In genomic region chr11:33195391-33196190, GRCh38 we compare ENCODE assay signal across 13 cellular contexts. TPM values are rescaled to one million over a fixed set of nuclear protein-coding genes. Genes with fewer than 3 reads are reported as not detected.
DNase-seq lines count a peak whose midpoint lies in the region; ATAC-seq and TF ChIP-seq lines count a peak whose summit lies in the region.
"Had no signal": no experiment of that assay in that cellular context is flagged by ENCODE, and none has a peak within 500 bp of the region (broad histone marks: within the 10 kb centered on the region; RNA-seq: fewer than 3 reads in every experiment).

No MANE protein-coding gene starts in this region.

- ATAC-seq in HG03095 (IDR thresholded peaks at IDR 0.05; ENCODE audit: unreplicated experiment): no peak
- ATAC-seq in natural killer cell: no peak
- ATAC-seq: CD8-positive, alpha-beta T cell; Panc1; stimulated activated memory B cell treated with anti-CD40 and anti-IgM and Interleukin-4, amounts not matched to agents 10 μg/mL and 1 μg/mL and 100 μg/mL, for 72 hours had no signal

- H3K36me3 Mint-ChIP-seq in natural killer cell: no peaks in the 10 kb centered on the region
- H3K36me3 Mint-ChIP-seq: CD8-positive, alpha-beta T cell; stimulated activated memory B cell treated with anti-CD40 and anti-IgM and Interleukin-4, amounts not matched to agents 10 μg/mL and 1 μg/mL and 100 μg/mL, for 72 hours had no signal

- H3K4me1 ChIP-seq in neuron (ENCODE audit: insufficient read depth, low read length): peaks cover 12% of the 10 kb centered on the region

- no peaks in the 10 kb centered on the region for H3K9me3 ChIP-seq in neuron (ENCODE audit: low read length)

- no peak overlapping the region for H3K4me3 Mint-ChIP-seq in natural killer cell
- H3K4me3 Mint-ChIP-seq: CD8-positive, alpha-beta T cell; stimulated activated memory B cell treated with anti-CD40 and anti-IgM and Interleukin-4, amounts not matched to agents 10 μg/mL and 1 μg/mL and 100 μg/mL, for 72 hours had no signal

- no peaks in the 10 kb centered on the region for H3K9me3 Mint-ChIP-seq in natural killer cell
- H3K9me3 Mint-ChIP-seq: CD8-positive, alpha-beta T cell; stimulated activated memory B cell treated with anti-CD40 and anti-IgM and Interleukin-4, amounts not matched to agents 10 μg/mL and 1 μg/mL and 100 μg/mL, for 72 hours had no signal

- peak overlapping the region; percentile 77 for H2AFZ ChIP-seq in neuron (ENCODE audit: low read depth, low read length)

- TF ChIP-seq CTCF in HL-60 (IDR thresholded peaks at IDR 0.05; ENCODE audit: insufficient read depth, low read length) (no peak), epithelial cell of esophagus (IDR thresholded peaks at IDR 0.05; ENCODE audit: insufficient read depth, low read depth, low read length, missing control alignments) (no peak), natural killer cell (IDR thresholded peaks at IDR 0.05) (no peak)

- H3K4me1 Mint-ChIP-seq in natural killer cell: no peaks in the 10 kb centered on the region
- H3K4me1 Mint-ChIP-seq: stimulated activated memory B cell treated with anti-CD40 and anti-IgM and Interleukin-4, amounts not matched to agents 10 μg/mL and 1 μg/mL and 100 μg/mL, for 72 hours had no signal

- intact Hi-C loops in natural killer cell (cut with micrococcal nuclease): no loop called here

- DNase-seq in HL-60 (ENCODE audit: low read depth in 1 of 2, low spot score in 1 of 2) (peak; percentile 58 to 63), NCI-H345 (lab: John Stamatoyannopoulos, UW) (peak; percentile 72), epithelial cell of esophagus (ENCODE audit: low read depth) (peak; percentile 55), natural killer cell (no peak), NCI-H187 treated with DMSO at 0.1 percent for 48 hours (lab: John Stamatoyannopoulos, UW) (no peak)
- no peak for DNase-seq in stimulated activated CD4-positive, alpha-beta T cell treated with anti-CD3 and anti-CD28 coated beads, Interleukin-12 subunit alpha, Interleukin-12 subunit beta, amount 100 ng/mL, for 4 hours
- DNase-seq: aorta; CD8-positive, alpha-beta T cell; NCI-H1105 treated with DMSO at 0.1 percent for 48 hours had no signal

- H3K27me3 ChIP-seq in HL-60 (ENCODE audit: insufficient read depth, poor library complexity, severe bottlenecking) (no peaks in the 10 kb centered on the region), neuron (ENCODE audit: insufficient read depth, low read length) (no peaks in the 10 kb centered on the region)

- H3K36me3 ChIP-seq in neuron (ENCODE audit: insufficient read depth, low read length): no peaks in the 10 kb centered on the region

- H3K4me3 ChIP-seq in HL-60 (replicated peaks; ENCODE audit: insufficient read depth, low read length) (no peak overlapping the region), epithelial cell of esophagus (ENCODE audit: low read length) (no peak overlapping the region), neuron (ENCODE audit: low read length) (no peak overlapping the region)

- H3K27ac Mint-ChIP-seq in natural killer cell: no peak overlapping the region
- H3K27ac Mint-ChIP-seq: CD8-positive, alpha-beta T cell; stimulated activated memory B cell treated with anti-CD40 and anti-IgM and Interleukin-4, amounts not matched to agents 10 μg/mL and 1 μg/mL and 100 μg/mL, for 72 hours had no signal

- peak overlapping the region; percentile 33 for H3K27ac ChIP-seq in HL-60 (replicated peaks)

- no peaks in the 10 kb centered on the region for H3K27me3 Mint-ChIP-seq in natural killer cell (ENCODE audit: low read depth in 2 of 2)
- H3K27me3 Mint-ChIP-seq: stimulated activated memory B cell treated with anti-CD40 and anti-IgM and Interleukin-4, amounts not matched to agents 10 μg/mL and 1 μg/mL and 100 μg/mL, for 72 hours had no signal

RNA-seq across cellular contexts. Expression of gene CSTF3, which starts 34.3 kb away (rescaled TPM):
- 10 to 100 TPM; 10.9 to 15.6 (median 12.0) TPM for total RNA-seq in natural killer cell

Comparison
In these comparisons a context has a peak if more than half of its experiments do, and no peak if none do; other contexts are left out.
1. DNase-seq: peak in HL-60 (2 of 2), NCI-H345 (single experiment) and epithelial cell of esophagus (single experiment); none in stimulated activated CD4-positive, alpha-beta T cell treated with anti-CD3 and anti-CD28 coated beads, Interleukin-12 subunit alpha, Interleukin-12 subunit beta, amount 100 ng/mL, for 4 hours (single experiment), natural killer cell (single experiment) and NCI-H187 treated with DMSO at 0.1 percent for 48 hours (single experiment).